ENCODE assay signal across 14 cellular contexts in the genomic region with DNA sequence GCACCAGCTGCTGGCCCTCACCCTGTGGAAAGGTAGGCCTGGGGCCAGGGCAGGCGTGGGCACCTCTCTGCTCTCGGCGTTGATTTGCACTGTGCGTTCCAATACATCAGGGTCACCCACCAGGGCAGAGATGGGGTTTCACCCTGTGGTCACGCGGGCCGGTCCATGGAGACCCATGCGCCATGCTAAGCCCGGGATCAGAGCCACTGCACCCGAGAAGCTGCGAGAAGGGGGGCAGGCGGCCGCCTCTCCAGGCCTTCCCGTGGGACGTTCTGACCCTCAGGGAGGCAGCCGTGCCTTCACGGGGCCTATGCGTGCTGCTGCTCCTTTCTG.
"Had no signal": no experiment of that assay in that cellular context is flagged by ENCODE, and none has a peak within 500 bp of the region (broad histone marks: within the 10 kb centered on the region; RNA-seq: fewer than 3 reads in every experiment).

No MANE protein-coding gene starts in this region.

- H3K4me3 Mint-ChIP-seq: activated B cell treated with CpG ODN at 0.5 μM for 24 hours; activated CD4-positive, alpha-beta T cell treated with anti-CD3 and anti-CD28 coated beads, Interleukin-2, amount 10 ng/mL, durations not matched to agents 24 days and 14 days; activated naive CD8-positive, alpha-beta T cell treated with anti-CD3 and anti-CD28 coated beads for 36 hours; immature natural killer cell had no signal

- H3K27ac ChIP-seq: parathyroid adenoma, suprapubic skin had no signal

- DNase-seq: activated B cell treated with CpG ODN at 0.5 μM for 24 hours; activated CD4-positive, alpha-beta T cell treated with anti-CD3 and anti-CD28 coated beads, Interleukin-2, amount 10 ng/mL, durations not matched to agents 24 days and 14 days; activated effector memory CD4-positive, alpha-beta T cell treated with anti-CD3 and anti-CD28 coated beads, Interleukin-2, amount 50 U/mL, for 16 hours; activated naive CD8-positive, alpha-beta T cell treated with anti-CD3 and anti-CD28 coated beads for 36 hours; anterior cingulate cortex; immature natural killer cell; left colon; mesenchymal stem cell; stimulated activated CD4-positive, alpha-beta T cell treated with anti-CD3 and anti-CD28 coated beads, Interleukin-1b, Interleukin-23, amount 100 ng/mL, for 48 hours; stimulated activated naive CD8-positive, alpha-beta T cell treated with anti-CD3 and anti-CD28 coated beads, Interleukin-15, Interleukin-2, amounts not matched to agents 100 U/mL and 50 U/mL, for 24 hours had no signal

- H3K27me3 ChIP-seq: suprapubic skin had no signal

- ATAC-seq: esophagus mucosa; left colon; SK-N-SH treated with all-trans-retinoic acid at 6 μM for 48 hours; stimulated activated naive CD8-positive, alpha-beta T cell treated with anti-CD3 and anti-CD28 coated beads, Interleukin-15, Interleukin-2, amounts not matched to agents 100 U/mL and 50 U/mL, for 24 hours had no signal

- H3K9me3 Mint-ChIP-seq: activated B cell treated with CpG ODN at 0.5 μM for 24 hours; activated CD4-positive, alpha-beta T cell treated with anti-CD3 and anti-CD28 coated beads, Interleukin-2, amount 10 ng/mL, durations not matched to agents 24 days and 14 days; activated naive CD8-positive, alpha-beta T cell treated with anti-CD3 and anti-CD28 coated beads for 36 hours had no signal

- H3K4me3 ChIP-seq: suprapubic skin had no signal

- H3K9me3 ChIP-seq: suprapubic skin had no signal

- H3K27me3 Mint-ChIP-seq: activated B cell treated with CpG ODN at 0.5 μM for 24 hours; activated CD4-positive, alpha-beta T cell treated with anti-CD3 and anti-CD28 coated beads, Interleukin-2, amount 10 ng/mL, durations not matched to agents 24 days and 14 days; activated naive CD8-positive, alpha-beta T cell treated with anti-CD3 and anti-CD28 coated beads for 36 hours had no signal

- H3K27ac Mint-ChIP-seq: activated B cell treated with CpG ODN at 0.5 μM for 24 hours; activated CD4-positive, alpha-beta T cell treated with anti-CD3 and anti-CD28 coated beads, Interleukin-2, amount 10 ng/mL, durations not matched to agents 24 days and 14 days; activated naive CD8-positive, alpha-beta T cell treated with anti-CD3 and anti-CD28 coated beads for 36 hours had no signal

- H3K4me1 ChIP-seq: parathyroid adenoma had no signal
